29 cellular contexts compared by ENCODE assay signal in the genomic region with DNA sequence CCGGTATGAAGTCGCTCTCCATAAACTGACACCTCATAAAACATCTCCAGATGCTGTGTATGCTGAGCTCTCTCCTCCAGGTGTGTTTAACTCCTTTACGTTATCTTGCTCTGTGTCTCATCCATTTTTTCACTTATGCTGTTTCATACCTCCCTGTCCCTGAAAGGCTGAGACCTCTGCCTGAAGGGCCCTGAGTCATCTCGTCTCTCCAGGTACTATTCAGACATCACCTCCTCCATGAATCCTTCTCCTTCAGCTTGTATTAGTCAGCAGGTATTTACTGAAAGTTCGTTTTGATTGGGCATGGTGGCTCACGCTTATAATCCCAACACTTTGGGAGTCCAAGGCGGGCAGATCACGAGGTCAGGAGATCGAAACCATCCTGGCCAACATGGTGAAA.
"Had no signal": no experiment of that assay in that cellular context is flagged by ENCODE, and none has a peak within 500 bp of the region (broad histone marks: within the 10 kb centered on the region; RNA-seq: fewer than 3 reads in every experiment).

No MANE protein-coding gene starts in this region.

- H3K27me3 ChIP-seq: brain microvascular endothelial cell, cardiac muscle cell, colonic mucosa, gastrocnemius medialis had no signal

- DNase-seq: activated B cell treated with CpG ODN at 0.5 μM for 24 hours; activated CD4-positive, alpha-beta memory T cell treated with anti-CD3 and anti-CD28 coated beads for 36 hours; activated CD4-positive, alpha-beta T cell treated with anti-CD3 and anti-CD28 coated beads for 48 hours; activated CD8-positive, alpha-beta memory T cell treated with anti-CD3 and anti-CD28 coated beads, Interleukin-2, amount 50 U/mL, for 48 hours; activated CD8-positive, alpha-beta T cell treated with anti-CD3 and anti-CD28 coated beads, Interleukin-2, amount 10 ng/mL, durations not matched to agents 7 days and 5 days; activated gamma-delta T cell; activated naive CD4-positive, alpha-beta T cell; activated naive CD4-positive, alpha-beta T cell treated with anti-CD3 and anti-CD28 coated beads, Interleukin-2, amount 10 ng/mL, durations not matched to agents 7 days and 5 days; activated naive CD8-positive, alpha-beta T cell treated with anti-CD3 and anti-CD28 coated beads, Interleukin-2, amount 10 ng/mL, durations not matched to agents 7 days and 5 days; activated T-cell treated with anti-CD3 and anti-CD28 coated beads for 4 hours; activated T-cell treated with anti-CD3 and anti-CD28 coated beads, Interleukin-2, amount 50 U/mL, for 24 hours; activated T-cell treated with anti-CD3 and anti-CD28 coated beads, Interleukin-2, amount 50 U/mL, for 72 hours; brain microvascular endothelial cell; central memory CD4-positive, alpha-beta T cell; cerebellar nuclear complex; colonic mucosa; effector CD8-positive, alpha-beta T cell; gastrocnemius medialis; glutamatergic neuron; heart left ventricle; T-helper 1 cell; T-helper 17 cell; T1000; WERI-Rb-1 had no signal

- H3K4me3 ChIP-seq: cardiac muscle cell, colonic mucosa, gastrocnemius medialis, heart left ventricle had no signal

- H3K27ac Mint-ChIP-seq: activated B cell treated with CpG ODN at 0.5 μM for 24 hours; activated CD4-positive, alpha-beta memory T cell treated with anti-CD3 and anti-CD28 coated beads for 36 hours; activated CD8-positive, alpha-beta T cell treated with anti-CD3 and anti-CD28 coated beads, Interleukin-2, amount 10 ng/mL, durations not matched to agents 7 days and 5 days; activated naive CD4-positive, alpha-beta T cell treated with anti-CD3 and anti-CD28 coated beads, Interleukin-2, amount 10 ng/mL, durations not matched to agents 7 days and 5 days; activated naive CD4-positive, alpha-beta T cell treated with anti-CD3 and anti-CD28 coated beads, Interleukin-2, amount 50 U/mL, for 72 hours; activated naive CD8-positive, alpha-beta T cell treated with anti-CD3 and anti-CD28 coated beads, Interleukin-2, amount 10 ng/mL, durations not matched to agents 7 days and 5 days; activated T-cell treated with anti-CD3 and anti-CD28 coated beads, Interleukin-2, amount 50 U/mL, for 24 hours; activated T-cell treated with anti-CD3 and anti-CD28 coated beads, Interleukin-2, amount 50 U/mL, for 72 hours; T-helper 17 cell; T-helper 2 cell treated with Interferon-gamma antibody and Interleukin-4, amounts not matched to agents 5 μg/mL and 100 μg/mL, for 36 hours had no signal

- H3K36me3 Mint-ChIP-seq: activated CD4-positive, alpha-beta memory T cell treated with anti-CD3 and anti-CD28 coated beads for 36 hours; activated naive CD4-positive, alpha-beta T cell treated with anti-CD3 and anti-CD28 coated beads, Interleukin-2, amount 10 ng/mL, durations not matched to agents 7 days and 5 days; activated naive CD4-positive, alpha-beta T cell treated with anti-CD3 and anti-CD28 coated beads, Interleukin-2, amount 50 U/mL, for 72 hours; activated naive CD8-positive, alpha-beta T cell treated with anti-CD3 and anti-CD28 coated beads, Interleukin-2, amount 10 ng/mL, durations not matched to agents 7 days and 5 days had no signal

- ATAC-seq: activated CD4-positive, CD25-positive, alpha-beta regulatory T cell treated with anti-CD3 and anti-CD28 coated beads, Interleukin-2, amount 50 U/mL, for 24 hours; activated CD8-positive, alpha-beta T cell treated with anti-CD3 and anti-CD28 coated beads, Interleukin-2, amount 10 ng/mL, durations not matched to agents 7 days and 5 days; activated naive CD4-positive, alpha-beta T cell treated with anti-CD3 and anti-CD28 coated beads, Interleukin-2, amount 50 U/mL, for 72 hours; activated T-cell treated with anti-CD3 and anti-CD28 coated beads, Interleukin-2, amount 50 U/mL, for 72 hours; gastrocnemius medialis; heart left ventricle; T-helper 17 cell had no signal

- H3K27me3 Mint-ChIP-seq: activated naive CD4-positive, alpha-beta T cell treated with anti-CD3 and anti-CD28 coated beads, Interleukin-2, amount 10 ng/mL, durations not matched to agents 7 days and 5 days; activated naive CD8-positive, alpha-beta T cell treated with anti-CD3 and anti-CD28 coated beads, Interleukin-2, amount 10 ng/mL, durations not matched to agents 7 days and 5 days; activated T-cell treated with anti-CD3 and anti-CD28 coated beads, Interleukin-2, amount 50 U/mL, for 24 hours; T-helper 17 cell had no signal

- H3K9me3 Mint-ChIP-seq: activated B cell treated with CpG ODN at 0.5 μM for 24 hours; activated T-cell treated with anti-CD3 and anti-CD28 coated beads, Interleukin-2, amount 50 U/mL, for 24 hours had no signal

- H3K4me1 Mint-ChIP-seq: activated B cell treated with CpG ODN at 0.5 μM for 24 hours; activated naive CD4-positive, alpha-beta T cell treated with anti-CD3 and anti-CD28 coated beads, Interleukin-2, amount 10 ng/mL, durations not matched to agents 7 days and 5 days; activated naive CD8-positive, alpha-beta T cell treated with anti-CD3 and anti-CD28 coated beads, Interleukin-2, amount 10 ng/mL, durations not matched to agents 7 days and 5 days; T-helper 17 cell had no signal

- H3K4me3 Mint-ChIP-seq: activated B cell treated with CpG ODN at 0.5 μM for 24 hours; activated CD4-positive, alpha-beta memory T cell treated with anti-CD3 and anti-CD28 coated beads for 36 hours; activated CD8-positive, alpha-beta T cell treated with anti-CD3 and anti-CD28 coated beads, Interleukin-2, amount 10 ng/mL, durations not matched to agents 7 days and 5 days; activated naive CD4-positive, alpha-beta T cell treated with anti-CD3 and anti-CD28 coated beads, Interleukin-2, amount 10 ng/mL, durations not matched to agents 7 days and 5 days; activated naive CD8-positive, alpha-beta T cell treated with anti-CD3 and anti-CD28 coated beads, Interleukin-2, amount 10 ng/mL, durations not matched to agents 7 days and 5 days; activated T-cell treated with anti-CD3 and anti-CD28 coated beads, Interleukin-2, amount 50 U/mL, for 24 hours; activated T-cell treated with anti-CD3 and anti-CD28 coated beads, Interleukin-2, amount 50 U/mL, for 72 hours; T-helper 17 cell; T-helper 2 cell treated with Interferon-gamma antibody and Interleukin-4, amounts not matched to agents 5 μg/mL and 100 μg/mL, for 36 hours had no signal

- H3K4me1 ChIP-seq: colonic mucosa, gastrocnemius medialis, heart left ventricle had no signal

- H3K36me3 ChIP-seq: brain microvascular endothelial cell, cardiac muscle cell, colonic mucosa, gastrocnemius medialis, heart left ventricle, WERI-Rb-1 had no signal

- H3K27ac ChIP-seq: brain microvascular endothelial cell, cardiac muscle cell, colonic mucosa, epithelial cell of prostate, gastrocnemius medialis, heart left ventricle, WERI-Rb-1 had no signal

- H3K9me3 ChIP-seq: colonic mucosa, gastrocnemius medialis, heart left ventricle had no signal
